In genomic region chrX:136574548-136574947, GRCh38 we compare ENCODE assay signal across 24 cellular contexts. TPM values are rescaled to one million over a fixed set of nuclear protein-coding genes. Genes with fewer than 3 reads are reported as not detected.
DNase-seq lines count a peak whose midpoint lies in the region; ATAC-seq and TF ChIP-seq lines count a peak whose summit lies in the region.
"Had no signal": no experiment of that assay in that cellular context is flagged by ENCODE, and none has a peak within 500 bp of the region (broad histone marks: within the 10 kb centered on the region; RNA-seq: fewer than 3 reads in every experiment).

No MANE protein-coding gene starts in this region.

- CTCF ChIA-PET in GM10248 (lab: Yijun Ruan, JAX) = interaction anchor here (1.4 to 1.6 kb wide), 2 partner anchors 10 to 120 kb away, joined by 5 to 7 read pairs; no protein-coding TSS in a partner anchor

- H3K4me3 ChIP-seq in cardiac muscle cell (no peak overlapping the region), choroid plexus epithelial cell (ENCODE audit: low read depth, low read length) (no peak overlapping the region), spleen (no peak overlapping the region)
- H3K4me3 ChIP-seq: HAP-1, SJSA1, upper lobe of right lung had no signal

- intact Hi-C loops in cardiac septum (cut with DNase I) = loop anchor here (10.0 kb wide), 1 partner anchor 180 kb away; no protein-coding TSS in a partner anchor
- intact Hi-C loops in spleen (cut with DNase I; ENCODE audit: low total_unique reads) = no loop called here

- DNase-seq in cardiac muscle cell (ENCODE audit: low read depth in 1 of 2, low spot score in 1 of 2) = peak; percentile 16 to 28
- DNase-seq in cardiac septum (ENCODE audit: low spot score) = no peak
- peak; percentile 33 for DNase-seq in NCI-H2029 treated with DMSO at 0.1 percent for 48 hours (lab: John Stamatoyannopoulos, UW)
- DNase-seq in choroid plexus epithelial cell (ENCODE audit: low read depth) = peak; percentile 14
- DNase-seq in GM10248 (ENCODE audit: extremely low spot score) = no peak
- no peak for DNase-seq in spleen
- no peak for DNase-seq in activated T-cell treated with anti-CD3 and anti-CD28 coated beads for 4 hours
- DNase-seq: activated CD4-positive, alpha-beta memory T cell treated with anti-CD3 and anti-CD28 coated beads for 36 hours; activated naive CD8-positive, alpha-beta T cell treated with anti-CD3 and anti-CD28 coated beads, Interleukin-2, amount 10 ng/mL, durations not matched to agents 7 days and 5 days; activated T-cell treated with anti-CD3 and anti-CD28 coated beads, Interleukin-2, amount 50 U/mL, for 24 hours; CD4-positive, alpha-beta memory T cell; erythroblast; KG1; NCI-H1092; stimulated activated CD4-positive, alpha-beta T cell treated with anti-CD3 and anti-CD28 coated beads, Interleukin-2, amount 100 ng/mL, for 24 hours; stimulated activated naive CD8-positive, alpha-beta T cell treated with anti-CD3 and anti-CD28 coated beads, Interleukin-15, amount 100 ng/mL, for 72 hours; T-helper 17 cell; upper lobe of right lung; WERI-Rb-1 had no signal

- 48 to 76% (median 60%) methylated on average over 3 of the region's 3 CpGs for WGBS in spleen, 5 donors

- H3K36me3 ChIP-seq in cardiac muscle cell (no peaks in the 10 kb centered on the region), spleen (no peaks in the 10 kb centered on the region)
- H3K36me3 ChIP-seq: HAP-1, SJSA1, upper lobe of right lung, WERI-Rb-1 had no signal

- H3K4me1 ChIP-seq in cardiac muscle cell (ENCODE audit: low read depth) (no peaks in the 10 kb centered on the region), spleen (no peaks in the 10 kb centered on the region)
- H3K4me1 ChIP-seq: HAP-1, SJSA1, upper lobe of right lung had no signal

- POLR2A ChIA-PET in GM10248 (lab: Yijun Ruan, JAX) = no interaction called here

- H3K27me3 ChIP-seq in cardiac muscle cell = no peaks in the 10 kb centered on the region
- H3K27me3 ChIP-seq in spleen (replicated peaks in 1 of 7) = no peaks in the 10 kb centered on the region
- H3K27me3 ChIP-seq: SJSA1, upper lobe of right lung had no signal

- H3K9me3 ChIP-seq in cardiac muscle cell (ENCODE audit: low read depth) (no peaks in the 10 kb centered on the region), spleen (no peaks in the 10 kb centered on the region)
- H3K9me3 ChIP-seq: HAP-1, SJSA1, upper lobe of right lung had no signal

- no peak for ATAC-seq in GM21619 (IDR thresholded peaks at IDR 0.05; ENCODE audit: unreplicated experiment)
- ATAC-seq: stimulated activated naive CD8-positive, alpha-beta T cell treated with anti-CD3 and anti-CD28 coated beads, Interleukin-15, amount 100 ng/mL, for 72 hours; T-helper 17 cell; upper lobe of right lung had no signal

- TF ChIP-seq CTCF in cardiac muscle cell (IDR thresholded peaks at IDR 0.05; ENCODE audit: low read depth, low read length) (no peak), choroid plexus epithelial cell (conservative IDR thresholded peaks at IDR 0.05; ENCODE audit: low read depth, low read length) (no peak), GM10248 (IDR thresholded peaks at IDR 0.05; ENCODE audit: control extremely low read depth, extremely low read depth, low read depth, missing control alignments) (no peak), spleen (IDR thresholded peaks at IDR 0.05 in 8 of 11, conservative IDR thresholded peaks at IDR 0.05 in 3 of 11) (no peak)

- TF ChIP-seq POLR2A in spleen (IDR thresholded peaks at IDR 0.05) = no peak

- no peak overlapping the region for H3K27ac ChIP-seq in cardiac muscle cell
- H3K27ac ChIP-seq in spleen = no peak overlapping the region
- H3K27ac ChIP-seq: SJSA1, upper lobe of right lung, WERI-Rb-1 had no signal

RNA-seq across cellular contexts. Expression of gene VGLL1, which starts 42.5 kb away (rescaled TPM):
- total RNA-seq in cardiac muscle cell = not detected in 2 replicates
- polyA plus RNA-seq in cardiac muscle cell = not detected in 2 replicates
- not detected for total RNA-seq in cardiac septum
- total RNA-seq in spleen = not detected
- polyA plus RNA-seq in spleen = not detected
- total RNA-seq: activated CD4-positive, alpha-beta memory T cell treated with anti-CD3 and anti-CD28 coated beads for 36 hours; CD4-positive, alpha-beta memory T cell; lung microvascular endothelial cell; omental fat pad; SJSA1; T-helper 17 cell had no signal
- polyA plus RNA-seq: CD4-positive, alpha-beta memory T cell had no signal

Comparison
In these comparisons a context has a peak if more than half of its experiments do, and no peak if none do; other contexts are left out.
1. DNase-seq: peak in cardiac muscle cell (2 of 2), NCI-H2029 treated with DMSO at 0.1 percent for 48 hours (single experiment) and choroid plexus epithelial cell (single experiment); none in cardiac septum (single experiment), GM10248 (single experiment), spleen (single experiment) and activated T-cell treated with anti-CD3 and anti-CD28 coated beads for 4 hours (single experiment).